13 cellular contexts compared by ENCODE assay signal in genomic region chr2:38245114-38245641, GRCh38.
DNase-seq lines count a peak whose midpoint lies in the region; ATAC-seq, FAIRE-seq and TF ChIP-seq lines count a peak whose summit lies in the region.
"Had no signal": no experiment of that assay in that cellular context is flagged by ENCODE, and none has a peak within 500 bp of the region (broad histone marks: within the 10 kb centered on the region; RNA-seq: fewer than 3 reads in every experiment).

No MANE protein-coding gene starts in this region.

- TF ChIP-seq RAD21 in K562 (CRISPR knock-in tag; conservative IDR thresholded peaks at IDR 0.05 in 1 of 2, IDR thresholded peaks at IDR 0.05 in 1 of 2), result no peak

- no peak overlapping the region for H2BK120ac ChIP-seq in mesenchymal stem cell (ENCODE audit: low read depth, low read length)

- H3K4me1 ChIP-seq in K562 (replicated peaks in 1 of 2; ENCODE audit: control insufficient read depth in 2 of 2, insufficient read depth in 2 of 2, low read length in 2 of 2), result no peaks in the 10 kb centered on the region
- H3K4me1 ChIP-seq in mesenchymal stem cell (ENCODE audit: control insufficient read depth, insufficient read depth, low read depth, low read length), result peaks cover 8% of the 10 kb centered on the region
- H3K4me1 ChIP-seq: stomach had no signal

- H2BK15ac ChIP-seq in mesenchymal stem cell (ENCODE audit: low read depth, poor library complexity, severe bottlenecking), result no peak overlapping the region

- H2AFZ ChIP-seq in K562 (ENCODE audit: low read depth, low read length) (no peak overlapping the region), mesenchymal stem cell (ENCODE audit: low read depth, low read length) (no peak overlapping the region)

- H3K4ac ChIP-seq in mesenchymal stem cell (ENCODE audit: low read depth in 1 of 2, low read length in 2 of 2), result no peak overlapping the region

- no peak overlapping the region for H2BK5ac ChIP-seq in mesenchymal stem cell (ENCODE audit: low read depth, low read length, poor library complexity, severe bottlenecking)

- in situ Hi-C loops in K562 (cut with MboI), result no loop called here

- H3K9ac ChIP-seq in K562 (ENCODE audit: insufficient read depth in 1 of 2, low read depth in 2 of 2, low read length in 2 of 2) (no peak overlapping the region), mesenchymal stem cell (ENCODE audit: low read length) (no peak overlapping the region)

- POLR2A ChIA-PET in K562 (lab: Yijun Ruan, JAX), result interaction anchor here (1.2 kb wide), 1 partner anchor 8 kb away, joined by 6 read pairs; no protein-coding TSS in a partner anchor

- H2BK12ac ChIP-seq in mesenchymal stem cell (ENCODE audit: low read length in 2 of 2), result no peak overlapping the region

- 2% methylated on average over 4 of the region's 5 CpGs for WGBS in K562 (ENCODE audit: insufficient coverage, low coverage, missing lambda C conversion rate)
- WGBS in mesenchymal stem cell, result 55% methylated on average over 3 of the region's 5 CpGs

- no peaks in the 10 kb centered on the region for H4K20me1 ChIP-seq in K562 (replicated peaks; ENCODE audit: control insufficient read depth, insufficient read depth, low read length)

- H3K27me3 ChIP-seq in K562 (ENCODE audit: control insufficient read depth in 2 of 2, insufficient read depth in 2 of 2, low read length in 2 of 2) (peaks cover 17 to 30% of the 10 kb centered on the region in 2 experiments), mesenchymal stem cell (ENCODE audit: control insufficient read depth in 1 of 2, insufficient read depth in 1 of 2, low read length in 2 of 2) (no peaks in the 10 kb centered on the region)
- H3K27me3 ChIP-seq: stomach had no signal

- no peak for FAIRE-seq in K562 (lab: Jason Lieb, UNC)

- H3K23ac ChIP-seq in mesenchymal stem cell (ENCODE audit: low read length in 2 of 2), result no peak overlapping the region

- no peak overlapping the region for H4K8ac ChIP-seq in mesenchymal stem cell (ENCODE audit: low read length)

- BruUV-seq in K562 (replicated peaks; lab: Mats Ljungman, UMichigan), result no TSS peak

- H3K9me3 ChIP-seq in K562 (replicated peaks; ENCODE audit: control insufficient read depth, insufficient read depth, low read depth, low read length) (no peaks in the 10 kb centered on the region), mesenchymal stem cell (ENCODE audit: control insufficient read depth, low read length) (no peaks in the 10 kb centered on the region)
- H3K9me3 ChIP-seq: stomach had no signal

- no peaks in the 10 kb centered on the region for H3K9me3 Mint-ChIP-seq in activated CD8-positive, alpha-beta memory T cell treated with anti-CD3 and anti-CD28 coated beads, Interleukin-2, amount 10 ng/mL, durations not matched to agents 7 days and 5 days (ENCODE audit: low read depth)
- H3K9me3 Mint-ChIP-seq: CD14-positive monocyte had no signal

- TF ChIP-seq POLR2A in K562 (conservative IDR thresholded peaks at IDR 0.05), result no peak

- no peaks in the 10 kb centered on the region for H3K79me2 ChIP-seq in K562 (ENCODE audit: control insufficient read depth, insufficient read depth, low read length)

- H3K18ac ChIP-seq in mesenchymal stem cell (ENCODE audit: low read depth in 1 of 2, low read length in 2 of 2), result no peak overlapping the region

- CTCF ChIA-PET in K562 (lab: Yijun Ruan, JAX; ENCODE audit: low intra/inter-chr PET ratio), result no interaction called here
- CTCF ChIA-PET in activated CD8-positive, alpha-beta memory T cell treated with anti-CD3 and anti-CD28 coated beads, Interleukin-2, amount 10 ng/mL, durations not matched to agents 7 days and 5 days (lab: Charles Lee), result interaction anchor here (0.5 kb wide), 1 partner anchor 967 kb away, joined by 3 read pairs; no protein-coding TSS in a partner anchor

- no peak overlapping the region for H3K4me3 Mint-ChIP-seq in activated CD8-positive, alpha-beta memory T cell treated with anti-CD3 and anti-CD28 coated beads, Interleukin-2, amount 10 ng/mL, durations not matched to agents 7 days and 5 days
- H3K4me3 Mint-ChIP-seq: CD14-positive monocyte had no signal

- H3K4me1 Mint-ChIP-seq in activated CD8-positive, alpha-beta memory T cell treated with anti-CD3 and anti-CD28 coated beads, Interleukin-2, amount 10 ng/mL, durations not matched to agents 7 days and 5 days, result no peaks in the 10 kb centered on the region

- no peaks in the 10 kb centered on the region for H3K9me1 ChIP-seq in K562 (ENCODE audit: control insufficient read depth, insufficient read depth, low read length)

- intact Hi-C loops in K562 (cut with micrococcal nuclease), result no loop called here
- intact Hi-C loops in left colon (cut with DNase I, micrococcal nuclease), result no loop called here

- H2AK5ac ChIP-seq in mesenchymal stem cell (ENCODE audit: low read length, severe bottlenecking), result no peak overlapping the region

- H3K79me1 ChIP-seq in mesenchymal stem cell (replicated peaks; ENCODE audit: low read length, poor library complexity, severe bottlenecking), result no peaks in the 10 kb centered on the region

- H3K36me3 ChIP-seq in K562 (ENCODE audit: control insufficient read depth, insufficient read depth, low read length), result no peaks in the 10 kb centered on the region
- no peaks in the 10 kb centered on the region for H3K36me3 ChIP-seq in mesenchymal stem cell (ENCODE audit: control insufficient read depth in 1 of 2, insufficient read depth in 2 of 2, low read depth in 1 of 2, low read length in 2 of 2)
- H3K36me3 ChIP-seq: stomach had no signal

- H4K91ac ChIP-seq in mesenchymal stem cell (ENCODE audit: low read length), result no peak overlapping the region

- no peaks in the 10 kb centered on the region for H3K36me3 Mint-ChIP-seq in activated CD8-positive, alpha-beta memory T cell treated with anti-CD3 and anti-CD28 coated beads, Interleukin-2, amount 10 ng/mL, durations not matched to agents 7 days and 5 days

- H3K27ac Mint-ChIP-seq in activated CD8-positive, alpha-beta memory T cell treated with anti-CD3 and anti-CD28 coated beads, Interleukin-2, amount 10 ng/mL, durations not matched to agents 7 days and 5 days, result no peak overlapping the region

- H3K27me3 Mint-ChIP-seq in activated CD8-positive, alpha-beta memory T cell treated with anti-CD3 and anti-CD28 coated beads, Interleukin-2, amount 10 ng/mL, durations not matched to agents 7 days and 5 days, result peaks cover 7% of the 10 kb centered on the region

- TF ChIP-seq EP300 in K562 (IDR thresholded peaks at IDR 0.05; ENCODE audit: low read length), result no peak

- ATAC-seq in K562 (peak; percentile 50; the same call in 1 of the 3 replicates), left colon (no peak)
- no peak for ATAC-seq in activated CD8-positive, alpha-beta memory T cell treated with anti-CD3 and anti-CD28 coated beads, Interleukin-2, amount 10 ng/mL, durations not matched to agents 7 days and 5 days
- ATAC-seq: right cardiac atrium had no signal

- DNase-seq in ELF-1 (ENCODE audit: low read depth, low spot score) (peak; percentile 69), M059J (ENCODE audit: low read depth) (peak; percentile 64), K562 (ENCODE audit: extremely low read depth in 1 of 4, low spot score in 3 of 4) (no peak), mesenchymal stem cell (peak; percentile 9), left colon (no peak), NOMO-1 treated with DMSO at 0.1 percent for 48 hours (lab: John Stamatoyannopoulos, UW; ENCODE audit: unreplicated experiment) (no peak)
- DNase-seq in activated CD8-positive, alpha-beta memory T cell treated with anti-CD3 and anti-CD28 coated beads, Interleukin-2, amount 10 ng/mL, durations not matched to agents 7 days and 5 days, result no peak
- no peak for DNase-seq in activated T-cell treated with anti-CD3 and anti-CD28 coated beads, Interleukin-2, amount 50 U/mL, for 48 hours
- DNase-seq: activated gamma-delta T cell treated with Interleukin-2 at 50 U/mL for 16 hours; NK-92 treated with Interleukin-12 subunit alpha and Interleukin-12 subunit beta, amount 100 ng/mL, for 24 hours; right cardiac atrium; stomach had no signal

- H3K27ac ChIP-seq in K562 (ENCODE audit: extremely low read depth, low read depth, low read length) (no peak overlapping the region), mesenchymal stem cell (ENCODE audit: low read length, poor library complexity, severe bottlenecking) (no peak overlapping the region)
- H3K27ac ChIP-seq: stomach had no signal

- TF ChIP-seq CTCF in K562 (IDR thresholded peaks at IDR 0.05 in 2 of 3, conservative IDR thresholded peaks at IDR 0.05 in 1 of 3; ENCODE audit: insufficient read depth in 2 of 3, low read depth in 1 of 3, low read length in 3 of 3), result no peak

- no peak overlapping the region for H3K4me2 ChIP-seq in K562 (ENCODE audit: insufficient read depth, low read length)
- H3K4me2 ChIP-seq in mesenchymal stem cell (ENCODE audit: low read length, poor library complexity, severe bottlenecking), result no peak overlapping the region

- H3K14ac ChIP-seq in mesenchymal stem cell (ENCODE audit: low read length in 2 of 2), result no peak overlapping the region

- H3K4me3 ChIP-seq in K562 (no peak overlapping the region), mesenchymal stem cell (ENCODE audit: insufficient read depth in 1 of 2, low read depth in 1 of 2, low read length in 2 of 2) (no peak overlapping the region)
- H3K4me3 ChIP-seq: stomach had no signal

TF ChIP-seq in K562, 482 proteins besides CTCF, POLR2A, EP300 and RAD21:
- TF ChIP-seq ZNF274 (IDR thresholded peaks at IDR 0.05; ENCODE audit: borderline replicate concordance, low read depth, low read length) (no peak), RFX1 (IDR thresholded peaks at IDR 0.05) (peak; percentile 72)
TF ChIP-seq in K562: peak in this region for 1.

Comparison
In these comparisons a context has a peak if more than half of its experiments do, and no peak if none do; other contexts are left out.
1. DNase-seq: peak in ELF-1 (single experiment), M059J (single experiment) and mesenchymal stem cell (single experiment); none in K562 (0 of 4), activated CD8-positive, alpha-beta memory T cell treated with anti-CD3 and anti-CD28 coated beads, Interleukin-2, amount 10 ng/mL, durations not matched to agents 7 days and 5 days (single experiment), left colon (0 of 2), NOMO-1 treated with DMSO at 0.1 percent for 48 hours (single experiment) and activated T-cell treated with anti-CD3 and anti-CD28 coated beads, Interleukin-2, amount 50 U/mL, for 48 hours (0 of 2).